8 cellular contexts compared by ENCODE assay signal in genomic region chr1:203861379-203862184, GRCh38. TPM values are rescaled to one million over a fixed set of nuclear protein-coding genes. Genes with fewer than 3 reads are reported as not detected.
DNase-seq lines count a peak whose midpoint lies in the region; ATAC-seq, FAIRE-seq and TF ChIP-seq lines count a peak whose summit lies in the region.

TSS of gene SNRPE (plus strand) at chr1:203861599. CDS start at chr1:203861660, 61 bp downstream.

- peak; percentile 91 for TF ChIP-seq CTCF in choroid plexus epithelial cell (conservative IDR thresholded peaks at IDR 0.05; ENCODE audit: low read depth, low read length)

- H3K27me3 Mint-ChIP-seq in activated CD4-positive, alpha-beta T cell treated with anti-CD3 and anti-CD28 coated beads for 36 hours: no peaks in the 10 kb centered on the region

- peaks cover 8% of the 10 kb centered on the region for H3K4me1 Mint-ChIP-seq in activated CD4-positive, alpha-beta T cell treated with anti-CD3 and anti-CD28 coated beads for 36 hours

- peak within 1 kb of the TSS; percentile 99 for H3K27ac Mint-ChIP-seq in activated CD4-positive, alpha-beta T cell treated with anti-CD3 and anti-CD28 coated beads for 36 hours

- DNase-seq in GM19239 (ENCODE audit: insufficient read length, low spot score) (peak; percentile 86), NCI-H524 (lab: John Stamatoyannopoulos, UW) (peak; percentile 94 to 97), choroid plexus epithelial cell (ENCODE audit: low read depth) (peak; percentile 99), kidney tubule cell (ENCODE audit: low spot score) (peak; percentile 99)
- peak; percentile 98 for DNase-seq in activated CD4-positive, alpha-beta T cell treated with anti-CD3 and anti-CD28 coated beads for 36 hours
- DNase-seq in stimulated activated CD4-positive, alpha-beta T cell treated with anti-CD3 and anti-CD28 coated beads, Interleukin-1b, Interleukin-23, amount 100 ng/mL, for 24 hours (ENCODE audit: low read depth in 4 of 4, low spot score in 1 of 4): peak; percentile 88 to 92 (median 91)

- H4K20me1 ChIP-seq in BLaER1: peaks cover 26% of the 10 kb centered on the region

- peak; percentile 90 for ATAC-seq in HG03457 (IDR thresholded peaks at IDR 0.05; ENCODE audit: unreplicated experiment)
- peak; percentile 98 for ATAC-seq in activated CD4-positive, alpha-beta T cell treated with anti-CD3 and anti-CD28 coated beads for 36 hours

- peaks cover 39% of the 10 kb centered on the region for H3K36me3 Mint-ChIP-seq in activated CD4-positive, alpha-beta T cell treated with anti-CD3 and anti-CD28 coated beads for 36 hours (ENCODE audit: low read depth)

- H3K9ac ChIP-seq in BLaER1: peak within 1 kb of the TSS; percentile 97

- CTCF ChIA-PET in activated CD4-positive, alpha-beta T cell treated with anti-CD3 and anti-CD28 coated beads for 36 hours (lab: Charles Lee): interaction anchor here (0.6 to 2.5 kb wide), 9 partner anchors 9 to 945 kb away, joined by 3 to 15 read pairs (median 3); no protein-coding TSS in a partner anchor

- H3K36me3 ChIP-seq in BLaER1: peaks cover 38% of the 10 kb centered on the region

- peak within 1 kb of the TSS; percentile 100 for H3K4me3 Mint-ChIP-seq in activated CD4-positive, alpha-beta T cell treated with anti-CD3 and anti-CD28 coated beads for 36 hours

- H3K27ac ChIP-seq in BLaER1: peak within 1 kb of the TSS; percentile 98

- H3K9me3 Mint-ChIP-seq in activated CD4-positive, alpha-beta T cell treated with anti-CD3 and anti-CD28 coated beads for 36 hours (ENCODE audit: low read depth): no peaks in the 10 kb centered on the region

- H3K4me2 ChIP-seq in BLaER1: peak within 1 kb of the TSS; percentile 96

- peak within 1 kb of the TSS; percentile 96 for H3K4me3 ChIP-seq in BLaER1
- peak within 1 kb of the TSS; percentile 97 for H3K4me3 ChIP-seq in choroid plexus epithelial cell (ENCODE audit: low read depth, low read length)

- H3K9me3 ChIP-seq in BLaER1: no peaks in the 10 kb centered on the region

- intact Hi-C loops in activated CD4-positive, alpha-beta T cell treated with anti-CD3 and anti-CD28 coated beads for 36 hours (cut with DNase I, micrococcal nuclease): loop anchor here (1.0 to 10.0 kb wide), 17 partner anchors 66 to 1349 kb away; partner anchors contain the start of genes PPP1R15B (in 2 of the 2), ZBED6 (in 2 of the 2), ZC3H11A (in 2 of the 2) and ATP2B4 (in 1 of the 2)

- POLR2A ChIA-PET in activated CD4-positive, alpha-beta T cell treated with anti-CD3 and anti-CD28 coated beads for 36 hours (lab: Charles Lee): interaction anchor here (0.6 to 0.7 kb wide), 3 partner anchors 35 to 1048 kb away, joined by 3 to 8 read pairs (median 3); no protein-coding TSS in a partner anchor

- peaks cover 13% of the 10 kb centered on the region for H3K4me1 ChIP-seq in BLaER1

- no peaks in the 10 kb centered on the region for H3K27me3 ChIP-seq in BLaER1

- FAIRE-seq in GM19239 (lab: Jason Lieb, UNC): peak; percentile 92

RNA-seq across cellular contexts. Expression of gene SNRPE, which starts in this region (rescaled TPM):
- total RNA-seq in activated CD4-positive, alpha-beta T cell treated with anti-CD3 and anti-CD28 coated beads for 36 hours: 100 to 1,000 TPM; 211 to 416 TPM

Comparison
In these comparisons a context has a peak if more than half of its experiments do, and no peak if none do; other contexts are left out.
1. Peak in every context shown above with its lines: DNase-seq, ATAC-seq, H3K4me3 ChIP-seq and H3K27ac ChIP-seq.